2 cellular contexts compared by ENCODE assay signal in the genomic region with DNA sequence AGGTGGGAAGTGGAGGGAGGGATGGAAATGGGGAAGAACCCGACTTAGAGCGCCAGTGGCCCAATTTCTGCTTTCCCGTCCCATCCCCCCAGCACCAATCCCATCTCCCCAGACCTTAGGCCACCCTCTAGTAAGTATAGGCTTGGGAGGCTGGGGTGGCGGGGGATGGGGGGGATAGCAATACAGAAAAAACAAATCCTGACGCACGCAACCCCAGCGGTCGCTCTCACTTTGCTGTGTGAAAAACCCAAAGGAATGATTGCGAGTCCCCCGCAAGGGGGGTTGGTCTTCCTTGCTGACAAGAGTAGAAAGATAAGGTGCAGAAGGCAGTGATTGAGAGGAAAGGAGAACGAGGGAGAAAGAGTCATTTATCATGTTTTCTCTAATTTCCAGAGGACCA.
TF ChIP-seq lines count a peak whose summit lies in the region.

No MANE protein-coding gene starts in this region.

TF ChIP-seq in SK-N-SH, 30 proteins besides CTCF, POLR2A, EP300 and RAD21 (continued from another document):
- no peak for TF ChIP-seq USF1 (IDR thresholded peaks at IDR 0.05; ENCODE audit: borderline replicate concordance, low read depth)
- no peak for TF ChIP-seq SMC3 (IDR thresholded peaks at IDR 0.05; ENCODE audit: low read depth, low read length)
- TF ChIP-seq, protein P1, sequence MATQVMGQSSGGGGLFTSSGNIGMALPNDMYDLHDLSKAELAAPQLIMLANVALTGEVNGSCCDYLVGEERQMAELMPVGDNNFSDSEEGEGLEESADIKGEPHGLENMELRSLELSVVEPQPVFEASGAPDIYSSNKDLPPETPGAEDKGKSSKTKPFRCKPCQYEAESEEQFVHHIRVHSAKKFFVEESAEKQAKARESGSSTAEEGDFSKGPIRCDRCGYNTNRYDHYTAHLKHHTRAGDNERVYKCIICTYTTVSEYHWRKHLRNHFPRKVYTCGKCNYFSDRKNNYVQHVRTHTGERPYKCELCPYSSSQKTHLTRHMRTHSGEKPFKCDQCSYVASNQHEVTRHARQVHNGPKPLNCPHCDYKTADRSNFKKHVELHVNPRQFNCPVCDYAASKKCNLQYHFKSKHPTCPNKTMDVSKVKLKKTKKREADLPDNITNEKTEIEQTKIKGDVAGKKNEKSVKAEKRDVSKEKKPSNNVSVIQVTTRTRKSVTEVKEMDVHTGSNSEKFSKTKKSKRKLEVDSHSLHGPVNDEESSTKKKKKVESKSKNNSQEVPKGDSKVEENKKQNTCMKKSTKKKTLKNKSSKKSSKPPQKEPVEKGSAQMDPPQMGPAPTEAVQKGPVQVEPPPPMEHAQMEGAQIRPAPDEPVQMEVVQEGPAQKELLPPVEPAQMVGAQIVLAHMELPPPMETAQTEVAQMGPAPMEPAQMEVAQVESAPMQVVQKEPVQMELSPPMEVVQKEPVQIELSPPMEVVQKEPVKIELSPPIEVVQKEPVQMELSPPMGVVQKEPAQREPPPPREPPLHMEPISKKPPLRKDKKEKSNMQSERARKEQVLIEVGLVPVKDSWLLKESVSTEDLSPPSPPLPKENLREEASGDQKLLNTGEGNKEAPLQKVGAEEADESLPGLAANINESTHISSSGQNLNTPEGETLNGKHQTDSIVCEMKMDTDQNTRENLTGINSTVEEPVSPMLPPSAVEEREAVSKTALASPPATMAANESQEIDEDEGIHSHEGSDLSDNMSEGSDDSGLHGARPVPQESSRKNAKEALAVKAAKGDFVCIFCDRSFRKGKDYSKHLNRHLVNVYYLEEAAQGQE (IDR thresholded peaks at IDR 0.05; ENCODE audit: low read depth, low read length), result no peak
- TF ChIP-seq SIN3A (IDR thresholded peaks at IDR 0.05; ENCODE audit: borderline replicate concordance, low read depth, low read length), result no peak
- no peak for TF ChIP-seq TCF12 (IDR thresholded peaks at IDR 0.05)
- TF ChIP-seq MEF2A (IDR thresholded peaks at IDR 0.05; ENCODE audit: borderline replicate concordance, low read depth), result no peak
- no peak for TF ChIP-seq TEAD4 (IDR thresholded peaks at IDR 0.05; ENCODE audit: borderline replicate concordance, insufficient read depth)
- no peak for TF ChIP-seq MXI1 (IDR thresholded peaks at IDR 0.05; ENCODE audit: low read depth, low read length)
- no peak for TF ChIP-seq JUND (IDR thresholded peaks at IDR 0.05)

TF ChIP-seq in SK-N-SH treated with all-trans-retinoic acid at 6 μM for 48 hours, 23 proteins besides CTCF, POLR2A, EP300 and RAD21 (continued from another document):
- no peak for TF ChIP-seq ZC3H10 (CRISPR knock-in tag; IDR thresholded peaks at IDR 0.05)
- TF ChIP-seq OSR1 (CRISPR knock-in tag; IDR thresholded peaks at IDR 0.05), result no peak
- TF ChIP-seq PPARA (CRISPR knock-in tag; IDR thresholded peaks at IDR 0.05; ENCODE audit: borderline replicate concordance), result no peak
- no peak for TF ChIP-seq ESRRG (CRISPR knock-in tag; IDR thresholded peaks at IDR 0.05)
- TF ChIP-seq, protein P2, sequence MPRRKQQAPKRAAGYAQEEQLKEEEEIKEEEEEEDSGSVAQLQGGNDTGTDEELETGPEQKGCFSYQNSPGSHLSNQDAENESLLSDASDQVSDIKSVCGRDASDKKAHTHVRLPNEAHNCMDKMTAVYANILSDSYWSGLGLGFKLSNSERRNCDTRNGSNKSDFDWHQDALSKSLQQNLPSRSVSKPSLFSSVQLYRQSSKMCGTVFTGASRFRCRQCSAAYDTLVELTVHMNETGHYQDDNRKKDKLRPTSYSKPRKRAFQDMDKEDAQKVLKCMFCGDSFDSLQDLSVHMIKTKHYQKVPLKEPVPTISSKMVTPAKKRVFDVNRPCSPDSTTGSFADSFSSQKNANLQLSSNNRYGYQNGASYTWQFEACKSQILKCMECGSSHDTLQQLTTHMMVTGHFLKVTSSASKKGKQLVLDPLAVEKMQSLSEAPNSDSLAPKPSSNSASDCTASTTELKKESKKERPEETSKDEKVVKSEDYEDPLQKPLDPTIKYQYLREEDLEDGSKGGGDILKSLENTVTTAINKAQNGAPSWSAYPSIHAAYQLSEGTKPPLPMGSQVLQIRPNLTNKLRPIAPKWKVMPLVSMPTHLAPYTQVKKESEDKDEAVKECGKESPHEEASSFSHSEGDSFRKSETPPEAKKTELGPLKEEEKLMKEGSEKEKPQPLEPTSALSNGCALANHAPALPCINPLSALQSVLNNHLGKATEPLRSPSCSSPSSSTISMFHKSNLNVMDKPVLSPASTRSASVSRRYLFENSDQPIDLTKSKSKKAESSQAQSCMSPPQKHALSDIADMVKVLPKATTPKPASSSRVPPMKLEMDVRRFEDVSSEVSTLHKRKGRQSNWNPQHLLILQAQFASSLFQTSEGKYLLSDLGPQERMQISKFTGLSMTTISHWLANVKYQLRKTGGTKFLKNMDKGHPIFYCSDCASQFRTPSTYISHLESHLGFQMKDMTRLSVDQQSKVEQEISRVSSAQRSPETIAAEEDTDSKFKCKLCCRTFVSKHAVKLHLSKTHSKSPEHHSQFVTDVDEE (CRISPR knock-in tag; IDR thresholded peaks at IDR 0.05), result no peak
- TF ChIP-seq, protein P3, sequence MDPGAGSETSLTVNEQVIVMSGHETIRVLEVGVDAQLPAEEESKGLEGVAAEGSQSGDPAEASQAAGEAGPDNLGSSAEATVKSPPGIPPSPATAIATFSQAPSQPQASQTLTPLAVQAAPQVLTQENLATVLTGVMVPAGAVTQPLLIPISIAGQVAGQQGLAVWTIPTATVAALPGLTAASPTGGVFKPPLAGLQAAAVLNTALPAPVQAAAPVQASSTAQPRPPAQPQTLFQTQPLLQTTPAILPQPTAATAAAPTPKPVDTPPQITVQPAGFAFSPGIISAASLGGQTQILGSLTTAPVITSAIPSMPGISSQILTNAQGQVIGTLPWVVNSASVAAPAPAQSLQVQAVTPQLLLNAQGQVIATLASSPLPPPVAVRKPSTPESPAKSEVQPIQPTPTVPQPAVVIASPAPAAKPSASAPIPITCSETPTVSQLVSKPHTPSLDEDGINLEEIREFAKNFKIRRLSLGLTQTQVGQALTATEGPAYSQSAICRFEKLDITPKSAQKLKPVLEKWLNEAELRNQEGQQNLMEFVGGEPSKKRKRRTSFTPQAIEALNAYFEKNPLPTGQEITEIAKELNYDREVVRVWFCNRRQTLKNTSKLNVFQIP (CRISPR knock-in tag; IDR thresholded peaks at IDR 0.05; ENCODE audit: borderline replicate concordance, low read depth), result no peak
- no peak for TF ChIP-seq SNAI2 (CRISPR knock-in tag; IDR thresholded peaks at IDR 0.05)
- TF ChIP-seq ARNTL (CRISPR knock-in tag; IDR thresholded peaks at IDR 0.05; ENCODE audit: borderline replicate concordance, low read depth), result no peak
